Comparison of ENCODE assay signal across 8 cellular contexts in genomic region chr20:46562373-46563169, GRCh38. TPM values are rescaled to one million over a fixed set of nuclear protein-coding genes. Genes with fewer than 3 reads are reported as not detected.
DNase-seq lines count a peak whose midpoint lies in the region; ATAC-seq and TF ChIP-seq lines count a peak whose summit lies in the region.

No MANE protein-coding gene starts in this region.

- in situ Hi-C loops in SK-MEL-5 (cut with HindIII; ENCODE audit: low pct_unique_long_range_greater_than_20kb, low sequenced_read_pairs): no loop called here

- TF ChIP-seq CTCF in GM12875 (IDR thresholded peaks at IDR 0.05; ENCODE audit: borderline replicate concordance, insufficient read depth, low read depth, low read length) (peak; percentile 80), osteocyte (IDR thresholded peaks at IDR 0.05) (peak; percentile 77), tibial artery (IDR thresholded peaks at IDR 0.05) (peak; percentile 72 to 88)

- no peak overlapping the region for H2AFZ ChIP-seq in Karpas-422 (ENCODE audit: low read length)

- peaks cover 12% of the 10 kb centered on the region for H3K4me1 Mint-ChIP-seq in osteocyte (ENCODE audit: unreplicated experiment)

- no peak overlapping the region for H3K4me3 Mint-ChIP-seq in osteocyte (ENCODE audit: unreplicated experiment)

- DNase-seq in Karpas-422 (peak; percentile 89), SK-MEL-5 (ENCODE audit: low read depth, low spot score) (peak; percentile 90), Right ventricle myocardium superior (peak; percentile 66), osteocyte (ENCODE audit: extremely low spot score, unreplicated experiment) (no peak), tibial artery (peak; percentile 80 to 85)
- DNase-seq in activated naive CD4-positive, alpha-beta T cell treated with anti-CD3 and anti-CD28 coated beads, Interleukin-2, amount 50 U/mL, for 72 hours (ENCODE audit: low spot score in 2 of 2): peak in 1 of 2 donors; percentile 72

- peak; percentile 32 to 64 for ATAC-seq in activated naive CD4-positive, alpha-beta T cell treated with anti-CD3 and anti-CD28 coated beads, Interleukin-2, amount 50 U/mL, for 72 hours
- ATAC-seq in Right ventricle myocardium superior (ENCODE audit: poor library complexity) (peak; percentile 93), HG02884 (IDR thresholded peaks at IDR 0.05; ENCODE audit: unreplicated experiment) (no peak)

- intact Hi-C loops in Right ventricle myocardium superior (cut with DNase I): no loop called here
- intact Hi-C loops in tibial artery (cut with DNase I; ENCODE audit: low total_unique reads): no loop called here

- no peak overlapping the region for H3K27ac Mint-ChIP-seq in activated naive CD4-positive, alpha-beta T cell treated with anti-CD3 and anti-CD28 coated beads, Interleukin-2, amount 50 U/mL, for 72 hours
- no peak overlapping the region for H3K27ac Mint-ChIP-seq in osteocyte (ENCODE audit: unreplicated experiment)

- H3K9me3 ChIP-seq in Karpas-422 (ENCODE audit: low read length): no peaks in the 10 kb centered on the region
- no peaks in the 10 kb centered on the region for H3K9me3 ChIP-seq in tibial artery

- H3K9me3 Mint-ChIP-seq in activated naive CD4-positive, alpha-beta T cell treated with anti-CD3 and anti-CD28 coated beads, Interleukin-2, amount 50 U/mL, for 72 hours: no peaks in the 10 kb centered on the region
- no peaks in the 10 kb centered on the region for H3K9me3 Mint-ChIP-seq in osteocyte (ENCODE audit: unreplicated experiment)

- H3K4me3 ChIP-seq in GM12875 (ENCODE audit: low read depth, low read length): no peak overlapping the region
- H3K4me3 ChIP-seq in Karpas-422 (ENCODE audit: low read length): no peak overlapping the region
- H3K4me3 ChIP-seq in tibial artery: peak overlapping the region; percentile 38 to 47

- H3K36me3 ChIP-seq in Karpas-422 (ENCODE audit: insufficient read depth, low read length): no peaks in the 10 kb centered on the region
- no peaks in the 10 kb centered on the region for H3K36me3 ChIP-seq in tibial artery

- peaks cover 6% of the 10 kb centered on the region for H3K27me3 Mint-ChIP-seq in osteocyte (ENCODE audit: unreplicated experiment)

- no peak overlapping the region for H3K9ac ChIP-seq in Karpas-422 (ENCODE audit: low read length)

- no peaks in the 10 kb centered on the region for H3K79me2 ChIP-seq in Karpas-422 (ENCODE audit: low read length)

- peaks cover 4% of the 10 kb centered on the region for H3K4me1 ChIP-seq in Karpas-422 (ENCODE audit: low read length)
- H3K4me1 ChIP-seq in tibial artery: peaks cover 0 to 16% (median 5%) of the 10 kb centered on the region in 4 donors

- no peaks in the 10 kb centered on the region for H4K20me1 ChIP-seq in Karpas-422 (ENCODE audit: insufficient read depth, low read depth, low read length)

- H3K27ac ChIP-seq in Karpas-422 (ENCODE audit: low read length) (no peak overlapping the region), tibial artery (peak overlapping the region; percentile 58 to 74)

- no peaks in the 10 kb centered on the region; the same call in 1 of the 2 replicates for H3K27me3 ChIP-seq in Karpas-422 (ENCODE audit: low read length)
- no peaks in the 10 kb centered on the region for H3K27me3 ChIP-seq in tibial artery

- no peak overlapping the region for H3K4me2 ChIP-seq in Karpas-422 (ENCODE audit: low read depth, low read length, poor library complexity, severe bottlenecking)

- H3K9me2 ChIP-seq in Karpas-422 (replicated peaks; ENCODE audit: insufficient read depth, low read length): no peaks in the 10 kb centered on the region

- H3K36me3 Mint-ChIP-seq in activated naive CD4-positive, alpha-beta T cell treated with anti-CD3 and anti-CD28 coated beads, Interleukin-2, amount 50 U/mL, for 72 hours: no peaks in the 10 kb centered on the region
- no peaks in the 10 kb centered on the region for H3K36me3 Mint-ChIP-seq in osteocyte (ENCODE audit: unreplicated experiment)

RNA-seq across cellular contexts. Expression of gene OCSTAMP, which starts 12.1 kb away (rescaled TPM):
- not detected in 2 replicates for total RNA-seq in Karpas-422 (2014; rRNA removed; shearing (Covaris generic); ENCODE audit: low replicate concordance)
- total RNA-seq in SK-MEL-5 (2014; rRNA removed; shearing (Covaris generic)): not detected in 2 replicates
- polyA plus RNA-seq in SK-MEL-5 (2015; cell fraction: cytosol; rRNA removed): not detected in 2 replicates
- not detected in 2 replicates for polyA plus RNA-seq in SK-MEL-5 (2015; cell fraction: nucleus; rRNA removed)
- under 1 TPM in 1 of 2 donors, not detected in 1; 0.19 TPM for total RNA-seq in activated naive CD4-positive, alpha-beta T cell treated with anti-CD3 and anti-CD28 coated beads, Interleukin-2, amount 50 U/mL, for 72 hours
- total RNA-seq in Right ventricle myocardium superior (not detected), osteocyte (not detected in 2 replicates)

RNA-seq across cellular contexts. Expression of gene ZNF334, which starts 49.2 kb away (rescaled TPM):
- total RNA-seq in Karpas-422 (2014; rRNA removed; shearing (Covaris generic); ENCODE audit: low replicate concordance): not detected in 2 replicates
- total RNA-seq in SK-MEL-5 (2014; rRNA removed; shearing (Covaris generic)): not detected in 2 replicates
- not detected in 2 replicates for polyA plus RNA-seq in SK-MEL-5 (2015; cell fraction: cytosol; rRNA removed)
- 0.53 TPM in 1 of 2 replicates, not detected in the other for polyA plus RNA-seq in SK-MEL-5 (2015; cell fraction: nucleus; rRNA removed)
- total RNA-seq in activated naive CD4-positive, alpha-beta T cell treated with anti-CD3 and anti-CD28 coated beads, Interleukin-2, amount 50 U/mL, for 72 hours: 1 to 10 TPM; 1.6 to 5.8 TPM
- total RNA-seq in Right ventricle myocardium superior (0.40 TPM), osteocyte (3.7 and 4.7 TPM in 2 replicates)

Comparison
In these comparisons a context has a peak if more than half of its experiments do, and no peak if none do; other contexts are left out.
1. H3K4me3 ChIP-seq: peak in tibial artery (2 of 2); none in GM12875 (single experiment) and Karpas-422 (single experiment).
2. Peak in every context shown above with its lines, with median percentiles within 50 percentile points of each other: CTCF ChIP-seq.